ENCODE assay signal across 1 cellular context in the genomic region with DNA sequence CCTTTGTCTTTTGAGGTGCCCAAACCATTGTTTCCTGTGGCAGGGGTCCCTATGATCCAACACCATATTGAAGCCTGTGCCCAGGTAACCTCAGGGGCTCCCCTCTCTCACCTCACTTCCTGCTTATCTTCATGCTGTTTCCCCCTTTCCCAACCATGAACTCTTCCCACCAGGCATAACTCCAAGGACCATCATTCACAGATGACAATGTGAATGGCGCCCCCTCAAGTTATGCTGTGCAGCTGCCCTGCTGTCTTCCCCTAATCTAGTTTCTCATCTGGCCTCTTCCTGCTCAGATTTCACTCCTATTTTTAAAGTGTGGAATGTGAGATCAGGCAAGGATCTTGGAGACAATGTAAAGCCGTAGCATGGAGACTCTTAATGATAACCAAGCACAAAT.
TF ChIP-seq lines count a peak whose summit lies in the region.

No MANE protein-coding gene starts in this region.

TF ChIP-seq in HepG2, 621 proteins besides CTCF, POLR2A, EP300 and RAD21:
- TF ChIP-seq RFXANK (CRISPR knock-in tag; IDR thresholded peaks at IDR 0.05) (no peak), ZNF33B (CRISPR knock-in tag; IDR thresholded peaks at IDR 0.05) (0 out of 2 replicates have a peak, but pooled peaks have one; percentile 20), SRSF1 (optimal IDR thresholded peaks at IDR 0.05; ENCODE audit: low read depth, low read length) (no peak), SAP130 (CRISPR knock-in tag; IDR thresholded peaks at IDR 0.05; ENCODE audit: low read depth) (peak; percentile 38; the same call in 1 of the 2 replicates), ZNF143 (CRISPR knock-in tag; IDR thresholded peaks at IDR 0.05) (0 out of 2 replicates have a peak, but pooled peaks have one; percentile 26), TEAD3 (CRISPR knock-in tag; optimal IDR thresholded peaks at IDR 0.05; ENCODE audit: borderline replicate concordance) (peak; percentile 79), REL (CRISPR knock-in tag; conservative IDR thresholded peaks at IDR 0.05) (no peak), HCFC1 (IDR thresholded peaks at IDR 0.05; ENCODE audit: low read depth, low read length) (peak; percentile 18; the same call in 1 of the 2 replicates), CREB3 (CRISPR knock-in tag; IDR thresholded peaks at IDR 0.05) (no peak), ETV5 (CRISPR knock-in tag; IDR thresholded peaks at IDR 0.05; ENCODE audit: borderline replicate concordance) (peak; percentile 11; the same call in 1 of the 2 replicates), SMC3 (IDR thresholded peaks at IDR 0.05; ENCODE audit: low read length) (peak; percentile 25; the same call in 1 of the 2 replicates), STAG1 (CRISPR knock-in tag; IDR thresholded peaks at IDR 0.05) (peak; percentile 21; the same call in 1 of the 2 replicates), GABPA (IDR thresholded peaks at IDR 0.05; ENCODE audit: low read depth, low read length) (no peak), GABPA (CRISPR knock-in tag; IDR thresholded peaks at IDR 0.05; ENCODE audit: low read depth) (0 out of 2 replicates have a peak, but pooled peaks have one; percentile 24)
- TF ChIP-seq, protein P1, sequence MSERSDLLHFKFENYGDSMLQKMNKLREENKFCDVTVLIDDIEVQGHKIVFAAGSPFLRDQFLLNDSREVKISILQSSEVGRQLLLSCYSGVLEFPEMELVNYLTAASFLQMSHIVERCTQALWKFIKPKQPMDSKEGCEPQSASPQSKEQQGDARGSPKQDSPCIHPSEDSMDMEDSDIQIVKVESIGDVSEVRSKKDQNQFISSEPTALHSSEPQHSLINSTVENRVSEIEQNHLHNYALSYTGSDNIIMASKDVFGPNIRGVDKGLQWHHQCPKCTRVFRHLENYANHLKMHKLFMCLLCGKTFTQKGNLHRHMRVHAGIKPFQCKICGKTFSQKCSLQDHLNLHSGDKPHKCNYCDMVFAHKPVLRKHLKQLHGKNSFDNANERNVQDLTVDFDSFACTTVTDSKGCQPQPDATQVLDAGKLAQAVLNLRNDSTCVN (CRISPR knock-in tag; IDR thresholded peaks at IDR 0.05; ENCODE audit: borderline replicate concordance) = 0 out of 2 replicates have a peak, but pooled peaks have one; percentile 20
TF ChIP-seq in HepG2: peak in this region for 10.
